ENCODE assay signal across 27 cellular contexts in genomic region chr10:21075880-21076279, GRCh38.
"Had no signal": no experiment of that assay in that cellular context is flagged by ENCODE, and none has a peak within 500 bp of the region (broad histone marks: within the 10 kb centered on the region; RNA-seq: fewer than 3 reads in every experiment).

No MANE protein-coding gene starts in this region.

- H3K9me3 ChIP-seq: stomach, suprapubic skin, testis, thoracic aorta, thyroid gland, tibial artery, tibial nerve, transverse colon, upper lobe of left lung, upper lobe of right lung, uterus, vagina had no signal

- H3K27ac ChIP-seq: stomach, suprapubic skin, testis, thoracic aorta, thyroid gland, tibial artery, tibial nerve, transverse colon, upper lobe of left lung, upper lobe of right lung, uterus, vagina had no signal

- H3K4me3 ChIP-seq: stomach, suprapubic skin, testis, thoracic aorta, thyroid gland, tibial artery, tibial nerve, transverse colon, upper lobe of left lung, upper lobe of right lung, uterus, vagina had no signal

- DNase-seq: stimulated activated CD4-positive, alpha-beta T cell treated with anti-CD3 and anti-CD28 coated beads, Interleukin-2, amount 100 ng/mL, for 48 hours; stimulated activated CD4-positive, alpha-beta T cell treated with anti-CD3 and anti-CD28 coated beads, Interleukin-4, amount 100 ng/mL, for 1 hour; stimulated activated CD4-positive, alpha-beta T cell treated with anti-CD3 and anti-CD28 coated beads, Interleukin-4, amount 100 ng/mL, for 24 hours; stimulated activated CD4-positive, alpha-beta T cell treated with anti-CD3 and anti-CD28 coated beads, Interleukin-4, amount 100 ng/mL, for 4 hours; stimulated activated CD8-positive, alpha-beta memory T cell treated with anti-CD3 and anti-CD28 coated beads, Interleukin-4, amount 100 ng/mL, for 48 hours; stimulated activated naive B cell treated with anti-CD40 and anti-IgM and Interleukin-4, amounts not matched to agents 10 μg/mL and 1 μg/mL and 100 μg/mL, for 72 hours; stimulated activated naive CD4-positive, alpha-beta T cell; stimulated activated naive CD4-positive, alpha-beta T cell treated with Interleukin-2 at 50 U/mL for 16 hours; stimulated activated naive CD8-positive, alpha-beta T cell treated with anti-CD3 and anti-CD28 coated beads, Interleukin-15, amount 100 ng/mL, for 72 hours; stimulated activated naive CD8-positive, alpha-beta T cell treated with anti-CD3 and anti-CD28 coated beads, Interleukin-15, Interleukin-2, amounts not matched to agents 100 U/mL and 50 U/mL, for 24 hours; stomach; substantia nigra; testis; thyroid gland; tibial artery; transverse colon; trophoblast cell; upper lobe of left lung; upper lobe of right lung; uterus had no signal

- H3K36me3 ChIP-seq: stomach, suprapubic skin, thoracic aorta, thyroid gland, tibial artery, tibial nerve, transverse colon, upper lobe of left lung, upper lobe of right lung, uterus, vagina had no signal

- H3K4me1 ChIP-seq: testis, transverse colon, upper lobe of right lung, uterus, vagina had no signal

- FAIRE-seq: urothelium cell line had no signal

- H3K27me3 ChIP-seq: stomach, suprapubic skin, testis, thyroid gland, tibial nerve, transverse colon, upper lobe of left lung, upper lobe of right lung, uterus, vagina had no signal

- ATAC-seq: stimulated activated effector memory CD8-positive, alpha-beta T cell treated with anti-CD3 and anti-CD28 coated beads, Interleukin-12 subunit alpha, Interleukin-12 subunit beta, amount 100 ng/mL, for 72 hours; stimulated activated memory B cell treated with anti-CD40 and anti-IgM and Interleukin-4, amounts not matched to agents 10 μg/mL and 1 μg/mL and 100 μg/mL, for 72 hours; stimulated activated naive B cell treated with anti-CD40 and anti-IgM and Interleukin-4, amounts not matched to agents 10 μg/mL and 1 μg/mL and 100 μg/mL, for 72 hours; stimulated activated naive CD8-positive, alpha-beta T cell treated with anti-CD3 and anti-CD28 coated beads, Interleukin-15, amount 100 ng/mL, for 72 hours; stimulated activated naive CD8-positive, alpha-beta T cell treated with anti-CD3 and anti-CD28 coated beads, Interleukin-15, Interleukin-2, amounts not matched to agents 100 U/mL and 50 U/mL, for 24 hours; upper lobe of right lung had no signal
